In genomic region chr6:113695506-113695905, GRCh38 we compare ENCODE assay signal across 16 cellular contexts.
DNase-seq lines count a peak whose midpoint lies in the region; ATAC-seq and TF ChIP-seq lines count a peak whose summit lies in the region.
"Had no signal": no experiment of that assay in that cellular context is flagged by ENCODE, and none has a peak within 500 bp of the region (broad histone marks: within the 10 kb centered on the region; RNA-seq: fewer than 3 reads in every experiment).

No MANE protein-coding gene starts in this region.

- no peaks in the 10 kb centered on the region for H3K36me3 ChIP-seq in IMR-90 (ENCODE audit: control insufficient read depth, insufficient read depth, low read length)
- no peaks in the 10 kb centered on the region for H3K36me3 ChIP-seq in adipocyte (ENCODE audit: control insufficient read depth, insufficient read depth, low read length, severe bottlenecking)
- no peaks in the 10 kb centered on the region for H3K36me3 ChIP-seq in left lung
- H3K36me3 ChIP-seq: colonic mucosa had no signal

- ATAC-seq in IMR-90 (ENCODE audit: low read depth) (no peak), left lung (peak; percentile 15), GM19035 (IDR thresholded peaks at IDR 0.05; ENCODE audit: unreplicated experiment) (no peak)
- ATAC-seq in effector memory CD8-positive, alpha-beta T cell (replicated peaks) = no peak
- ATAC-seq: activated T-helper 17 cell treated with anti-CD3 and anti-CD28 coated beads, Interleukin-2, amount 50 U/mL, for 72 hours had no signal

- H3K27ac Mint-ChIP-seq in effector memory CD8-positive, alpha-beta T cell = no peak overlapping the region
- H3K27ac Mint-ChIP-seq: activated T-helper 17 cell treated with anti-CD3 and anti-CD28 coated beads, Interleukin-2, amount 50 U/mL, for 72 hours; B cell had no signal

- H2AK5ac ChIP-seq in IMR-90 (ENCODE audit: low read depth, low read length) = no peak overlapping the region

- H3K9ac ChIP-seq in IMR-90 (ENCODE audit: low read depth, low read length) (no peak overlapping the region), adipocyte (ENCODE audit: low read length) (peak overlapping the region; percentile 60)

- no peak overlapping the region for H2BK20ac ChIP-seq in IMR-90 (ENCODE audit: low read depth, low read length)

- dilution Hi-C loops in IMR-90 (cut with HindIII; ENCODE audit: low sequenced_read_pairs, unreplicated experiment) = no loop called here

- peaks cover 0 to 2% of the 10 kb centered on the region in 2 donors for H3K9me3 Mint-ChIP-seq in effector memory CD8-positive, alpha-beta T cell

- no peak overlapping the region for H2AK9ac ChIP-seq in IMR-90 (replicated peaks; ENCODE audit: low read depth, low read length, poor library complexity)

- CTCF ChIA-PET in IMR-90 (lab: Yijun Ruan, JAX) = interaction anchor here (1.2 kb wide), 1 partner anchor 141 kb away, joined by 3 read pairs; no protein-coding TSS in a partner anchor

- H3K56ac ChIP-seq in IMR-90 (ENCODE audit: extremely low read depth, insufficient read depth, low read length) = no peak overlapping the region

- H2AFZ ChIP-seq in IMR-90 (replicated peaks; ENCODE audit: low read length, poor library complexity) = no peak overlapping the region
- H2AFZ ChIP-seq: PC-9 had no signal

- H3K27ac ChIP-seq in IMR-90 (ENCODE audit: insufficient read depth, low read length) = no peak overlapping the region
- peak overlapping the region; percentile 15 to 55 for H3K27ac ChIP-seq in left lung
- H3K27ac ChIP-seq: colonic mucosa had no signal

- intact Hi-C loops in IMR-90 (cut with micrococcal nuclease) (loop anchor here (10.0 kb wide), 1 partner anchor 131 kb away; no protein-coding TSS in a partner anchor), left lung (cut with DNase I) (no loop called here)

- H3K23ac ChIP-seq in IMR-90 (ENCODE audit: low read depth, low read length) = no peak overlapping the region

- H3K14ac ChIP-seq in IMR-90 (replicated peaks; ENCODE audit: low read depth, low read length) = no peak overlapping the region

- H3K4me3 ChIP-seq in IMR-90 (ENCODE audit: insufficient read depth, low read depth, low read length) = no peak overlapping the region
- peak overlapping the region; percentile 48 for H3K4me3 ChIP-seq in adipocyte (ENCODE audit: low read length)
- no peak overlapping the region for H3K4me3 ChIP-seq in left lung
- H3K4me3 ChIP-seq: colonic mucosa, PC-9 had no signal

- no peak for TF ChIP-seq RAD21 in IMR-90 (IDR thresholded peaks at IDR 0.05; ENCODE audit: low read length)

- H3K27me3 ChIP-seq in IMR-90 (ENCODE audit: control insufficient read depth, insufficient read depth, low read length) (peaks cover 25% of the 10 kb centered on the region), adipocyte (replicated peaks; ENCODE audit: control insufficient read depth, insufficient read depth, low read length) (no peaks in the 10 kb centered on the region), left lung (no peaks in the 10 kb centered on the region)
- H3K27me3 ChIP-seq: colonic mucosa had no signal

- POLR2A ChIA-PET in IMR-90 (lab: Charles Lee; ENCODE audit: unreplicated experiment) = no interaction called here

- peaks cover 3% of the 10 kb centered on the region; the same call in 1 of the 2 replicates for H3K9me1 ChIP-seq in IMR-90 (ENCODE audit: insufficient read depth, low read length)

- no peak overlapping the region; the same call in 1 of the 2 replicates for H3K18ac ChIP-seq in IMR-90 (ENCODE audit: low read depth, low read length)

- BruUV-seq in IMR-90 (replicated peaks; lab: Mats Ljungman, UMichigan) = no TSS peak

- H4K91ac ChIP-seq in IMR-90 (ENCODE audit: insufficient read depth, low read depth, low read length) = no peak overlapping the region

- no peak overlapping the region for H2BK120ac ChIP-seq in IMR-90 (ENCODE audit: low read depth, low read length)

- H4K5ac ChIP-seq in IMR-90 (ENCODE audit: low read depth, low read length) = no peak overlapping the region

- in situ Hi-C loops in IMR-90 (cut with MboI; ENCODE audit: low sequenced_read_pairs) = no loop called here

- TF ChIP-seq POLR2A in IMR-90 (IDR thresholded peaks at IDR 0.05; ENCODE audit: low read depth, low read length) = no peak

- no peak overlapping the region for H4K8ac ChIP-seq in IMR-90 (ENCODE audit: low read depth in 2 of 2, low read length in 2 of 2)

- H3K79me1 ChIP-seq in IMR-90 (ENCODE audit: low read depth in 1 of 2, low read length in 2 of 2) = no peaks in the 10 kb centered on the region

- no peak overlapping the region for H3K4me3 Mint-ChIP-seq in effector memory CD8-positive, alpha-beta T cell
- H3K4me3 Mint-ChIP-seq: activated T-helper 17 cell treated with anti-CD3 and anti-CD28 coated beads, Interleukin-2, amount 50 U/mL, for 72 hours; B cell had no signal

- no peaks in the 10 kb centered on the region for H3K27me3 Mint-ChIP-seq in effector memory CD8-positive, alpha-beta T cell
- H3K27me3 Mint-ChIP-seq: activated T-helper 17 cell treated with anti-CD3 and anti-CD28 coated beads, Interleukin-2, amount 50 U/mL, for 72 hours; B cell had no signal

- no peak overlapping the region for H2BK5ac ChIP-seq in IMR-90 (ENCODE audit: low read depth, low read length, poor library complexity, severe bottlenecking)

- H3K4ac ChIP-seq in IMR-90 (ENCODE audit: low read depth, low read length) = no peak overlapping the region

- H3K36me3 Mint-ChIP-seq in effector memory CD8-positive, alpha-beta T cell (ENCODE audit: insufficient read depth) = no peaks in the 10 kb centered on the region

- no peak overlapping the region for H3K4me2 ChIP-seq in IMR-90 (ENCODE audit: low read depth, low read length)

- peaks cover 4% of the 10 kb centered on the region; the same call in 1 of the 2 replicates for H4K20me1 ChIP-seq in IMR-90 (ENCODE audit: insufficient read depth, low read length)

- H2BK15ac ChIP-seq in IMR-90 (ENCODE audit: low read depth, low read length) = no peak overlapping the region

- no CpG with 5 or more reads among the region's 3 CpGs for WGBS in IMR-90 (ENCODE audit: extremely low coverage in 2 of 2, insufficient read length in 1 of 2), 2 experiments

- H3K4me1 ChIP-seq in IMR-90 (ENCODE audit: control insufficient read depth, insufficient read depth, low read length) (peaks cover 6% of the 10 kb centered on the region; the same call in 1 of the 2 replicates), adipocyte (ENCODE audit: control insufficient read depth, insufficient read depth, low read length) (peaks cover 47% of the 10 kb centered on the region), left lung (peaks cover 7 to 32% of the 10 kb centered on the region in 2 donors)
- H3K4me1 ChIP-seq: colonic mucosa had no signal

- H3K9me3 ChIP-seq in IMR-90 (ENCODE audit: control insufficient read depth, insufficient read depth, low read length) (no peaks in the 10 kb centered on the region), adipocyte (ENCODE audit: control insufficient read depth, low read length) (no peaks in the 10 kb centered on the region), left lung (no peaks in the 10 kb centered on the region)
- H3K9me3 ChIP-seq: colonic mucosa had no signal

- no peaks in the 10 kb centered on the region for H3K4me1 Mint-ChIP-seq in effector memory CD8-positive, alpha-beta T cell (ENCODE audit: low read depth in 2 of 2)

- TF ChIP-seq CTCF in IMR-90 (conservative IDR thresholded peaks at IDR 0.05; ENCODE audit: low read depth, low read length) = no peak
- no peak for TF ChIP-seq CTCF in left lung (IDR thresholded peaks at IDR 0.05)

- DNase-seq in AG20443 (ENCODE audit: low spot score) (peak; percentile 39), IMR-90 (peak; percentile 30), adipocyte (ENCODE audit: low read depth) (peak; percentile 90), left lung (no peak), NCI-H2029 treated with DMSO at 0.1 percent for 48 hours (lab: John Stamatoyannopoulos, UW) (no peak), retina (no peak)
- DNase-seq in effector memory CD8-positive, alpha-beta T cell = no peak
- DNase-seq: amniotic stem cell, colonic mucosa, kidney glomerular epithelial cell, NCI-H2029, NCI-H524, PC-9 had no signal

TF ChIP-seq in IMR-90, 13 proteins besides CTCF, POLR2A, EP300 and RAD21:
- TF ChIP-seq CHD1 (IDR thresholded peaks at IDR 0.05; ENCODE audit: low read depth, low read length) (no peak), SMC3 (IDR thresholded peaks at IDR 0.05; ENCODE audit: low read depth, low read length) (no peak), CEBPB (IDR thresholded peaks at IDR 0.05; ENCODE audit: low read depth, low read length) (no peak), USF2 (IDR thresholded peaks at IDR 0.05; ENCODE audit: low read depth, low read length) (no peak)

Comparison
In these comparisons a context has a peak if more than half of its experiments do, and no peak if none do; other contexts are left out.
1. DNase-seq: peak in AG20443 (single experiment), IMR-90 (single experiment) and adipocyte (single experiment); none in left lung (0 of 2), NCI-H2029 treated with DMSO at 0.1 percent for 48 hours (single experiment), retina (single experiment) and effector memory CD8-positive, alpha-beta T cell (0 of 3).